2 cellular contexts compared by ENCODE assay signal in genomic region chr18:64164883-64165282, GRCh38.
TF ChIP-seq lines count a peak whose summit lies in the region.

No MANE protein-coding gene starts in this region.

TF ChIP-seq in GM23338, 12 proteins besides CTCF, POLR2A, EP300 and RAD21 (continued from another document):
- TF ChIP-seq REST (IDR thresholded peaks at IDR 0.05; ENCODE audit: unreplicated experiment): no peak
- TF ChIP-seq EZH2phosphoT487 (IDR thresholded peaks at IDR 0.05; ENCODE audit: unreplicated experiment): no peak
- TF ChIP-seq POLR2AphosphoS5 (IDR thresholded peaks at IDR 0.05; ENCODE audit: low read depth): no peak
- TF ChIP-seq NANOG (IDR thresholded peaks at IDR 0.05; ENCODE audit: borderline replicate concordance): no peak
- no peak for TF ChIP-seq CREB1 (CRISPR knock-in tag; IDR thresholded peaks at IDR 0.05; ENCODE audit: low read depth)

TF ChIP-seq in WTC11, 78 proteins besides CTCF, POLR2A, EP300 and RAD21 (continued from another document):
- TF ChIP-seq JUN (CRISPR knock-in tag; IDR thresholded peaks at IDR 0.05): no peak
- no peak for TF ChIP-seq KAT7 (CRISPR knock-in tag; IDR thresholded peaks at IDR 0.05; ENCODE audit: borderline replicate concordance)
- TF ChIP-seq TEAD4 (CRISPR knock-in tag; IDR thresholded peaks at IDR 0.05): no peak
- no peak for TF ChIP-seq GRHL2 (CRISPR knock-in tag; IDR thresholded peaks at IDR 0.05; ENCODE audit: insufficient replicate concordance, severe bottlenecking)
- no peak for TF ChIP-seq ZNF532 (CRISPR knock-in tag; IDR thresholded peaks at IDR 0.05; ENCODE audit: borderline replicate concordance)
- TF ChIP-seq MYBL2 (CRISPR knock-in tag; IDR thresholded peaks at IDR 0.05): no peak
- no peak for TF ChIP-seq PRRX2 (CRISPR knock-in tag; IDR thresholded peaks at IDR 0.05)
- TF ChIP-seq SMAD4 (CRISPR knock-in tag; IDR thresholded peaks at IDR 0.05): no peak
- TF ChIP-seq FOXK1 (CRISPR knock-in tag; IDR thresholded peaks at IDR 0.05): no peak
- TF ChIP-seq ERG (CRISPR knock-in tag; IDR thresholded peaks at IDR 0.05): no peak
- TF ChIP-seq ZNF423 (CRISPR knock-in tag; IDR thresholded peaks at IDR 0.05): no peak
- TF ChIP-seq ZNF263 (CRISPR knock-in tag; IDR thresholded peaks at IDR 0.05; ENCODE audit: low read depth): no peak
